21 cellular contexts compared by ENCODE assay signal in the genomic region with DNA sequence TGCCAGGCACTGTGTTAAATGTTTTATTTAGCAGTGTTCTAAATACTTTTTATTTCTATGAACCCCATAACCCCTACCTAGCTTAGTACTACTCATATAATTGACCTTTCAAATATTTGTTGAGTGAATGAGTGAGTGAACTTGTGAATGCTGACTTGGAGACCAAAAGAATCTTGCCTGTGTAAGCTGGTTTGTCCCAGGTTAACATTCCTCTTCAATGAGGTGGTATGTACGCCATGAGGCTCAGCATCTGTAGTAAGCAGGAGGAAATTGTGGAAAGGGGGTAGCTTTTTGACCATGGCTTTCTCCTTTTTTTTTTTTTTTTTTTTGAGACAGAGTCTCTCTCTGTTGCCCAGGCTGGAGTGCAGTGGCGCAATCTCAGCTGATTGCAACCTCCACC. TPM values are rescaled to one million over a fixed set of nuclear protein-coding genes. Genes with fewer than 3 reads are reported as not detected.
DNase-seq lines count a peak whose midpoint lies in the region; ATAC-seq, FAIRE-seq and TF ChIP-seq lines count a peak whose summit lies in the region.
"Had no signal": no experiment of that assay in that cellular context is flagged by ENCODE, and none has a peak within 500 bp of the region (broad histone marks: within the 10 kb centered on the region; RNA-seq: fewer than 3 reads in every experiment).

No MANE protein-coding gene starts in this region.

- no peaks in the 10 kb centered on the region for H3K27me3 Mint-ChIP-seq in MCF 10A (ENCODE audit: insufficient read depth, unreplicated experiment)
- H3K27me3 Mint-ChIP-seq: CD4-positive, alpha-beta memory T cell; naive B cell had no signal

- peak; percentile 81 for DNase-seq in mammary epithelial cell
- DNase-seq in MCF 10A (ENCODE audit: unreplicated experiment): no peak
- no peak for DNase-seq in RWPE2 (ENCODE audit: low spot score)
- peak; percentile 67 for DNase-seq in glomerular visceral epithelial cell (ENCODE audit: extremely low spot score)
- no peak for DNase-seq in kidney
- DNase-seq in NCI-H2081 treated with DMSO at 0.1 percent for 48 hours (lab: John Stamatoyannopoulos, UW): no peak
- no peak for DNase-seq in NCI-H2029 treated with DMSO at 0.1 percent for 48 hours (lab: John Stamatoyannopoulos, UW)
- no peak for DNase-seq in NCI-H446 (lab: John Stamatoyannopoulos, UW)
- DNase-seq: 8988T; activated CD4-positive, alpha-beta T cell treated with anti-CD3 and anti-CD28 coated beads for 48 hours; activated CD8-positive, alpha-beta memory T cell treated with anti-CD3 and anti-CD28 coated beads, Interleukin-2, amount 50 U/mL, for 4 hours; aorta; CD4-positive, alpha-beta memory T cell; naive B cell; NCI-H2107; NCI-H748 treated with DMSO at 0.1 percent for 48 hours; thyroid gland had no signal

- H3K27ac ChIP-seq in mammary epithelial cell (ENCODE audit: insufficient read depth, low read depth, low read length): peak overlapping the region; percentile 44
- peak overlapping the region; percentile 43 for H3K27ac ChIP-seq in RWPE2 (ENCODE audit: poor library complexity, severe bottlenecking)
- H3K27ac ChIP-seq in kidney (ENCODE audit: low read depth in 2 of 2, low read length in 2 of 2): no peak overlapping the region
- H3K27ac ChIP-seq: coronary artery, thyroid gland had no signal

- H3K4me3 Mint-ChIP-seq in MCF 10A (ENCODE audit: unreplicated experiment): no peak overlapping the region
- H3K4me3 Mint-ChIP-seq: CD4-positive, alpha-beta memory T cell; naive B cell; stimulated activated effector memory CD8-positive, alpha-beta T cell treated with anti-CD3 and anti-CD28 coated beads, Interleukin-12 subunit alpha, Interleukin-12 subunit beta, amount 100 ng/mL, for 72 hours had no signal

- H3K9ac ChIP-seq in mammary epithelial cell (ENCODE audit: insufficient read depth, low read length): no peak overlapping the region
- H3K9ac ChIP-seq in kidney (ENCODE audit: low read length in 2 of 2): no peak overlapping the region

- H3K36me3 ChIP-seq in mammary epithelial cell (ENCODE audit: insufficient read depth, low read length) (no peaks in the 10 kb centered on the region), RWPE2 (ENCODE audit: low read depth) (no peaks in the 10 kb centered on the region), kidney (ENCODE audit: control insufficient read depth in 1 of 2, insufficient read depth in 2 of 2, low read length in 2 of 2) (no peaks in the 10 kb centered on the region)
- H3K36me3 ChIP-seq: thyroid gland had no signal

- BruUV-seq in mammary epithelial cell (replicated peaks; lab: Mats Ljungman, UMichigan) (no TSS peak), MCF 10A (replicated peaks; lab: Mats Ljungman, UMichigan) (no TSS peak)

- peak overlapping the region; percentile 16 for H3K4me2 ChIP-seq in mammary epithelial cell (ENCODE audit: insufficient read depth, low read depth, low read length)

- no peaks in the 10 kb centered on the region for H4K20me1 ChIP-seq in mammary epithelial cell (ENCODE audit: insufficient read depth, low read length)

- H3K27me3 ChIP-seq in mammary epithelial cell (ENCODE audit: insufficient read depth, low read length) (no peaks in the 10 kb centered on the region), RWPE2 (ENCODE audit: insufficient read depth, poor library complexity, severe bottlenecking) (no peaks in the 10 kb centered on the region)
- H3K27me3 ChIP-seq: thyroid gland had no signal

- peaks cover 19% of the 10 kb centered on the region for H3K4me1 ChIP-seq in mammary epithelial cell (ENCODE audit: insufficient read depth, low read length)
- no peaks in the 10 kb centered on the region for H3K4me1 ChIP-seq in RWPE2 (ENCODE audit: insufficient read depth, poor library complexity, severe bottlenecking)
- no peaks in the 10 kb centered on the region for H3K4me1 ChIP-seq in kidney (ENCODE audit: control insufficient read depth in 1 of 2, insufficient read depth in 1 of 2, low read depth in 1 of 2, low read length in 2 of 2)
- H3K4me1 ChIP-seq: thyroid gland had no signal

- no peak for FAIRE-seq in kidney (lab: Jason Lieb, UNC)
- FAIRE-seq: K562 had no signal

- intact Hi-C loops in mammary epithelial cell (cut with micrococcal nuclease) (loop anchor here (1.0 kb wide), 1 partner anchor 8 kb away; no protein-coding TSS in a partner anchor), MCF 10A (cut with micrococcal nuclease) (no loop called here), kidney (cut with DNase I) (no loop called here)

- dilution Hi-C loops in mammary epithelial cell (cut with HindIII; ENCODE audit: low sequenced_read_pairs): loop anchor here (5.0 kb wide), 1 partner anchor 46 kb away; no protein-coding TSS in a partner anchor

- H3K9me3 Mint-ChIP-seq in MCF 10A (ENCODE audit: unreplicated experiment): no peaks in the 10 kb centered on the region
- H3K9me3 Mint-ChIP-seq: CD4-positive, alpha-beta memory T cell; naive B cell; stimulated activated effector memory CD8-positive, alpha-beta T cell treated with anti-CD3 and anti-CD28 coated beads, Interleukin-12 subunit alpha, Interleukin-12 subunit beta, amount 100 ng/mL, for 72 hours had no signal

- H3K27ac Mint-ChIP-seq in MCF 10A (ENCODE audit: low read depth, unreplicated experiment): no peak overlapping the region
- H3K27ac Mint-ChIP-seq: CD4-positive, alpha-beta memory T cell; naive B cell; stimulated activated effector memory CD8-positive, alpha-beta T cell treated with anti-CD3 and anti-CD28 coated beads, Interleukin-12 subunit alpha, Interleukin-12 subunit beta, amount 100 ng/mL, for 72 hours had no signal

- no peaks in the 10 kb centered on the region for H3K79me2 ChIP-seq in mammary epithelial cell (ENCODE audit: insufficient read depth, low read length)

- H3K4me3 ChIP-seq in mammary epithelial cell (replicated peaks in 1 of 3; ENCODE audit: insufficient read depth in 1 of 3, low read depth in 2 of 3, low read length in 3 of 3) (no peak overlapping the region), RWPE2 (ENCODE audit: severe bottlenecking) (no peak overlapping the region), kidney (ENCODE audit: low read length in 2 of 2) (no peak overlapping the region)
- H3K4me3 ChIP-seq: coronary artery, K562, lung, thyroid gland had no signal

- H3K4me1 Mint-ChIP-seq in MCF 10A (ENCODE audit: insufficient read depth, unreplicated experiment): no peaks in the 10 kb centered on the region
- H3K4me1 Mint-ChIP-seq: stimulated activated effector memory CD8-positive, alpha-beta T cell treated with anti-CD3 and anti-CD28 coated beads, Interleukin-12 subunit alpha, Interleukin-12 subunit beta, amount 100 ng/mL, for 72 hours had no signal

- in situ Hi-C loops in mammary epithelial cell (cut with MboI; ENCODE audit: low sequenced_read_pairs in 2 of 2): no loop called here

- no peak overlapping the region for H2AFZ ChIP-seq in mammary epithelial cell (ENCODE audit: low read depth, low read length)

- WGBS in mammary epithelial cell (ENCODE audit: low coverage, missing lambda C conversion rate): 44% methylated on average over 2 of the region's 2 CpGs

- H3K9me3 ChIP-seq in mammary epithelial cell (replicated peaks; ENCODE audit: insufficient read depth, low read length) (peaks cover 2% of the 10 kb centered on the region), RWPE2 (ENCODE audit: severe bottlenecking) (no peaks in the 10 kb centered on the region), kidney (ENCODE audit: control insufficient read depth in 1 of 2, low read length in 2 of 2) (no peaks in the 10 kb centered on the region)
- H3K9me3 ChIP-seq: thyroid gland had no signal

- ATAC-seq in RWPE2 (ENCODE audit: low read depth): peak; percentile 76
- ATAC-seq: K562; stimulated activated effector memory CD8-positive, alpha-beta T cell treated with anti-CD3 and anti-CD28 coated beads, Interleukin-12 subunit alpha, Interleukin-12 subunit beta, amount 100 ng/mL, for 72 hours had no signal

- POLR2A ChIA-PET in MCF 10A (lab: Yijun Ruan, JAX): interaction anchor here (0.9 to 3.2 kb wide), 2 partner anchors 10 to 15 kb away, joined by 4 to 10 read pairs; a partner anchor contains a TSS

- CTCF ChIA-PET in mammary epithelial cell (lab: Charles Lee; ENCODE audit: low non-redundant PET) (interaction anchor here (0.6 to 0.7 kb wide), 3 partner anchors 10 to 16 kb away, joined by 3 to 7 read pairs (median 4); no protein-coding TSS in a partner anchor), MCF 10A (lab: Yijun Ruan, JAX) (interaction anchor here (0.7 to 2.2 kb wide), 4 partner anchors 16 to 95 kb away, joined by 3 to 9 read pairs (median 4); no protein-coding TSS in a partner anchor)

- TF ChIP-seq CTCF in mammary epithelial cell (conservative IDR thresholded peaks at IDR 0.05 in 1 of 2, IDR thresholded peaks at IDR 0.05 in 1 of 2; ENCODE audit: extremely low read depth in 1 of 2, insufficient read depth in 1 of 2, low read depth in 1 of 2, low read length in 2 of 2) (no peak), MCF 10A (IDR thresholded peaks at IDR 0.05; ENCODE audit: unreplicated experiment) (no peak), RWPE2 (IDR thresholded peaks at IDR 0.05; ENCODE audit: poor library complexity, severe bottlenecking) (no peak), kidney (IDR thresholded peaks at IDR 0.05; ENCODE audit: borderline replicate concordance, extremely low read depth, insufficient read depth) (no peak)

- H3K36me3 Mint-ChIP-seq in MCF 10A (ENCODE audit: insufficient read depth, unreplicated experiment): no peaks in the 10 kb centered on the region
- H3K36me3 Mint-ChIP-seq: CD4-positive, alpha-beta memory T cell; naive B cell; stimulated activated effector memory CD8-positive, alpha-beta T cell treated with anti-CD3 and anti-CD28 coated beads, Interleukin-12 subunit alpha, Interleukin-12 subunit beta, amount 100 ng/mL, for 72 hours had no signal

RNA-seq across cellular contexts. Expression of a gene that starts 14.6 kb away (rescaled TPM):
- total RNA-seq in mammary epithelial cell (10 to 100 TPM; 15.1 to 16.7 TPM), MCF 10A (2022) (19.0 and 22.9 TPM in 2 replicates), kidney (14.6 TPM)
- polyA plus RNA-seq in mammary epithelial cell (21.5 TPM), kidney (ENCODE audit: insufficient read depth, low read depth, low replicate concordance) (13.2 TPM)
- polyA minus RNA-seq in mammary epithelial cell: 89.2 TPM

RNA-seq across cellular contexts. Expression of a gene that starts 26.1 kb away (rescaled TPM):
- total RNA-seq in mammary epithelial cell (10 to 100 TPM; 14.7 to 34.1 TPM), MCF 10A (2022) (50.7 and 56.4 TPM in 2 replicates), kidney (51.5 TPM)
- polyA plus RNA-seq in mammary epithelial cell (4.5 TPM), kidney (ENCODE audit: insufficient read depth, low read depth, low replicate concordance) (23.2 TPM)
- 44.7 TPM for polyA minus RNA-seq in mammary epithelial cell

Comparison
In these comparisons a context has a peak if more than half of its experiments do, and no peak if none do; other contexts are left out.
1. DNase-seq: peak in mammary epithelial cell (single experiment) and glomerular visceral epithelial cell (single experiment); none in MCF 10A (single experiment), RWPE2 (single experiment), kidney (single experiment), NCI-H2081 treated with DMSO at 0.1 percent for 48 hours (single experiment), NCI-H2029 treated with DMSO at 0.1 percent for 48 hours (single experiment) and NCI-H446 (0 of 2).
2. H3K27ac ChIP-seq: peak in mammary epithelial cell (single experiment) and RWPE2 (single experiment); none in kidney (0 of 2).